Comparison of ENCODE assay signal across 15 cellular contexts in genomic region chr2:12463189-12463588, GRCh38.
"Had no signal": no experiment of that assay in that cellular context is flagged by ENCODE, and none has a peak within 500 bp of the region (broad histone marks: within the 10 kb centered on the region; RNA-seq: fewer than 3 reads in every experiment).

No MANE protein-coding gene starts in this region.

- H3K9me3 ChIP-seq: body of pancreas, thyroid gland had no signal

- H3K4me1 Mint-ChIP-seq: nephron had no signal

- H3K27ac Mint-ChIP-seq: nephron; stimulated activated naive B cell treated with anti-CD40 and anti-IgM and Interleukin-4, amounts not matched to agents 10 μg/mL and 1 μg/mL and 100 μg/mL, for 72 hours had no signal

- H3K27me3 Mint-ChIP-seq: stimulated activated naive B cell treated with anti-CD40 and anti-IgM and Interleukin-4, amounts not matched to agents 10 μg/mL and 1 μg/mL and 100 μg/mL, for 72 hours had no signal

- DNase-seq: activated CD4-positive, CD25-positive, alpha-beta regulatory T cell treated with anti-CD3 and anti-CD28 coated beads, Interleukin-2, amount 50 U/mL, for 72 hours; activated CD8-positive, alpha-beta memory T cell treated with anti-CD3 and anti-CD28 coated beads for 24 hours; activated CD8-positive, alpha-beta memory T cell treated with anti-CD3 and anti-CD28 coated beads, Interleukin-2, amount 50 U/mL, for 48 hours; activated gamma-delta T cell treated with Interleukin-2 at 50 U/mL for 16 hours; body of pancreas; foreskin keratinocyte; glutamatergic neuron; hippocampal formation; left cardiac atrium; occipital lobe; posterior cingulate gyrus; stimulated activated naive B cell treated with anti-CD40 and anti-IgM and Interleukin-4, amounts not matched to agents 10 μg/mL and 1 μg/mL and 100 μg/mL, for 72 hours; thyroid gland had no signal

- H3K27ac ChIP-seq: body of pancreas, foreskin keratinocyte, thyroid gland, VCaP had no signal

- H3K36me3 ChIP-seq: thyroid gland had no signal

- H3K4me1 ChIP-seq: body of pancreas, foreskin keratinocyte had no signal

- H3K27me3 ChIP-seq: body of pancreas, foreskin keratinocyte, thyroid gland had no signal

- H3K4me3 ChIP-seq: body of pancreas, thyroid gland had no signal

- H3K4me3 Mint-ChIP-seq: nephron; stimulated activated naive B cell treated with anti-CD40 and anti-IgM and Interleukin-4, amounts not matched to agents 10 μg/mL and 1 μg/mL and 100 μg/mL, for 72 hours had no signal

- ATAC-seq: body of pancreas; foreskin keratinocyte; left cardiac atrium; stimulated activated naive B cell treated with anti-CD40 and anti-IgM and Interleukin-4, amounts not matched to agents 10 μg/mL and 1 μg/mL and 100 μg/mL, for 72 hours had no signal
